Comparison of ENCODE assay signal across 31 cellular contexts in the genomic region with DNA sequence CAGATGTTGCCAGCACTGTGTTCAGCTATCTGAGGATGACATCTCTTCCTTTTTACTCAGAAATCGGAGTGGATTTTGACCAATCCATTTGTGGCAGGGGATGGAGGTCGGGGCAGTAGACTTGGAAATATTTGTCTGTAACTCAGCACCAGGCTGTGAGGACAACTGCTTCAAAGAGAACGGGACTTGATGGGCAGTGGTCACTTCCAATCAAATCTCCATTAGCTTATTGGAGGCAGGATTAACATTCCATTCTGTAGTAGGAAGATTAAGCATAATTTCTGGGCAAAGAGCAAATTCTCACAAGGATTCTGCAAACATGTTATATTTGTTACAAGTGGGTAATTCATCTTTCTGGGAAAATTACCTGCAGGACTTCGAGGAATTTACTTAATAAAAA. TPM values are rescaled to one million over a fixed set of nuclear protein-coding genes. Genes with fewer than 3 reads are reported as not detected.
DNase-seq lines count a peak whose midpoint lies in the region; ATAC-seq, FAIRE-seq and TF ChIP-seq lines count a peak whose summit lies in the region.
"Had no signal": no experiment of that assay in that cellular context is flagged by ENCODE, and none has a peak within 500 bp of the region (broad histone marks: within the 10 kb centered on the region; RNA-seq: fewer than 3 reads in every experiment).

No MANE protein-coding gene starts in this region.

- peaks cover 15% of the 10 kb centered on the region for H3F3A ChIP-seq in neural progenitor cell (ENCODE audit: low read depth)

- ATAC-seq in SK-N-SH treated with all-trans-retinoic acid at 6 μM for 48 hours = no peak
- ATAC-seq: left colon; stimulated activated naive CD8-positive, alpha-beta T cell treated with anti-CD3 and anti-CD28 coated beads, Interleukin-15, Interleukin-2, amounts not matched to agents 100 U/mL and 50 U/mL, for 24 hours had no signal

- H3K79me2 ChIP-seq in neural progenitor cell (ENCODE audit: low read depth) = no peaks in the 10 kb centered on the region

- peak overlapping the region; percentile 61 for H2AFZ ChIP-seq in neural progenitor cell (replicated peaks)

- H3K27me3 Mint-ChIP-seq in neural progenitor cell (ENCODE audit: insufficient read depth, low read depth) (peaks cover 8% of the 10 kb centered on the region), CD14-positive monocyte (ENCODE audit: low read depth in 3 of 3) (peaks cover 1 to 8% (median 7%) of the 10 kb centered on the region in 3 donors)

- H3K27ac Mint-ChIP-seq in neural progenitor cell = peak overlapping the region; percentile 62
- H3K27ac Mint-ChIP-seq in CD14-positive monocyte = no peak overlapping the region
- H3K27ac Mint-ChIP-seq: activated naive CD4-positive, alpha-beta T cell treated with anti-CD3 and anti-CD28 coated beads for 36 hours had no signal

- H3K4me3 Mint-ChIP-seq in neural progenitor cell (peak overlapping the region; percentile 8), CD14-positive monocyte (no peak overlapping the region)
- H3K4me3 Mint-ChIP-seq: activated naive CD4-positive, alpha-beta T cell treated with anti-CD3 and anti-CD28 coated beads for 36 hours; naive B cell had no signal

- H3K4me1 ChIP-seq in neural progenitor cell = peaks cover 36% of the 10 kb centered on the region
- H3K4me1 ChIP-seq in sigmoid colon = peaks cover 0 to 23% (median 13%) of the 10 kb centered on the region in 4 donors
- no peaks in the 10 kb centered on the region for H3K4me1 ChIP-seq in small intestine (ENCODE audit: control insufficient read depth in 2 of 2, insufficient read depth in 1 of 2, low read depth in 1 of 2, low read length in 1 of 2)
- H3K4me1 ChIP-seq: vagina had no signal

- H3K27ac ChIP-seq in neural progenitor cell = no peak overlapping the region
- H3K27ac ChIP-seq in sigmoid colon = no peak overlapping the region
- H3K27ac ChIP-seq in small intestine (ENCODE audit: low read depth in 1 of 2, low read length in 1 of 2) = no peak overlapping the region
- H3K27ac ChIP-seq: BLaER1 treated with 17β-estradiol and CSF1 and Interleukin-3, amounts not matched to agents 10 nM and 100 nM; thoracic aorta; vagina had no signal

- H3K27me3 ChIP-seq in H7 (ENCODE audit: control insufficient read depth, insufficient read depth, low read length) = no peaks in the 10 kb centered on the region
- no peaks in the 10 kb centered on the region for H3K27me3 ChIP-seq in neural progenitor cell
- H3K27me3 ChIP-seq in sigmoid colon = no peaks in the 10 kb centered on the region
- no peaks in the 10 kb centered on the region for H3K27me3 ChIP-seq in small intestine (ENCODE audit: control insufficient read depth in 2 of 2, insufficient read depth in 2 of 2, low read length in 2 of 2)
- H3K27me3 ChIP-seq: BLaER1 treated with 17β-estradiol and CSF1 and Interleukin-3, amounts not matched to agents 10 nM and 100 nM; vagina had no signal

- H3K4me1 Mint-ChIP-seq in neural progenitor cell (peaks cover 42% of the 10 kb centered on the region), CD14-positive monocyte (peaks cover 30% of the 10 kb centered on the region)
- H3K4me1 Mint-ChIP-seq: naive B cell had no signal

- H3K9ac ChIP-seq in neural progenitor cell = no peak overlapping the region
- H3K9ac ChIP-seq: BLaER1 treated with 17β-estradiol and CSF1 and Interleukin-3, amounts not matched to agents 10 nM and 100 nM had no signal

- peak overlapping the region; percentile 40 for H3K4me2 ChIP-seq in neural progenitor cell
- H3K4me2 ChIP-seq: BLaER1 treated with 17β-estradiol and CSF1 and Interleukin-3, amounts not matched to agents 10 nM and 100 nM had no signal

- no peak for TF ChIP-seq CTCF in fibroblast of mammary gland (conservative IDR thresholded peaks at IDR 0.05; ENCODE audit: control insufficient read depth, insufficient read depth, low read depth, low read length)
- no peak for TF ChIP-seq CTCF in neural progenitor cell (IDR thresholded peaks at IDR 0.05)
- no peak for TF ChIP-seq CTCF in CD14-positive monocyte (IDR thresholded peaks at IDR 0.05)
- TF ChIP-seq CTCF in sigmoid colon (IDR thresholded peaks at IDR 0.05) = no peak

- H3K4me3 ChIP-seq in H7 (ENCODE audit: insufficient read depth, low read depth, low read length) = no peak overlapping the region
- H3K4me3 ChIP-seq in fibroblast of mammary gland (ENCODE audit: control insufficient read depth, low read depth, low read length) = no peak overlapping the region
- H3K4me3 ChIP-seq in neural progenitor cell = no peak overlapping the region
- H3K4me3 ChIP-seq in sigmoid colon = no peak overlapping the region
- H3K4me3 ChIP-seq in small intestine (ENCODE audit: low read depth in 1 of 2, low read length in 2 of 2) = no peak overlapping the region
- H3K4me3 ChIP-seq: BLaER1 treated with 17β-estradiol and CSF1 and Interleukin-3, amounts not matched to agents 10 nM and 100 nM; thoracic aorta; vagina had no signal

- H3K9me3 ChIP-seq in neural progenitor cell (ENCODE audit: low read depth) = no peaks in the 10 kb centered on the region
- H3K9me3 ChIP-seq in sigmoid colon = no peaks in the 10 kb centered on the region
- no peaks in the 10 kb centered on the region for H3K9me3 ChIP-seq in small intestine (ENCODE audit: control insufficient read depth, low read depth)
- H3K9me3 ChIP-seq: BLaER1 treated with 17β-estradiol and CSF1 and Interleukin-3, amounts not matched to agents 10 nM and 100 nM; thoracic aorta; vagina had no signal

- no peak for TF ChIP-seq EP300 in sigmoid colon (IDR thresholded peaks at IDR 0.05)

- H3K36me3 ChIP-seq in H7 (replicated peaks; ENCODE audit: control insufficient read depth, insufficient read depth, low read length) (no peaks in the 10 kb centered on the region), neural progenitor cell (no peaks in the 10 kb centered on the region), sigmoid colon (no peaks in the 10 kb centered on the region), small intestine (ENCODE audit: control insufficient read depth in 2 of 2, insufficient read depth in 2 of 2, low read length in 2 of 2) (no peaks in the 10 kb centered on the region)
- H3K36me3 ChIP-seq: BLaER1 treated with 17β-estradiol and CSF1 and Interleukin-3, amounts not matched to agents 10 nM and 100 nM; thoracic aorta; vagina had no signal

- WGBS in sigmoid colon, 2 donors = 54 to 65% methylated on average over 4 of the region's 4 CpGs
- 42 to 49% (median 48%) methylated on average over 4 of the region's 4 CpGs for WGBS in small intestine, 3 donors

- intact Hi-C loops in CD14-positive monocyte (cut with micrococcal nuclease) = no loop called here
- intact Hi-C loops in sigmoid colon (cut with DNase I) = no loop called here

- H3K36me3 Mint-ChIP-seq in neural progenitor cell (no peaks in the 10 kb centered on the region), CD14-positive monocyte (no peaks in the 10 kb centered on the region)
- H3K36me3 Mint-ChIP-seq: naive B cell had no signal

- H4K20me1 ChIP-seq in neural progenitor cell (ENCODE audit: low read depth) = no peaks in the 10 kb centered on the region
- H4K20me1 ChIP-seq: BLaER1 treated with 17β-estradiol and CSF1 and Interleukin-3, amounts not matched to agents 10 nM and 100 nM had no signal

- no peak for FAIRE-seq in small intestine (lab: Jason Lieb, UNC)
- FAIRE-seq: D721Med, endothelial cell of umbilical vein had no signal

- no peaks in the 10 kb centered on the region for H3K9me3 Mint-ChIP-seq in neural progenitor cell
- peaks cover 0 to 8% (median 0%) of the 10 kb centered on the region in 7 donors for H3K9me3 Mint-ChIP-seq in CD14-positive monocyte
- H3K9me3 Mint-ChIP-seq: activated naive CD4-positive, alpha-beta T cell treated with anti-CD3 and anti-CD28 coated beads for 36 hours had no signal

- no peak for TF ChIP-seq POLR2A in sigmoid colon (IDR thresholded peaks at IDR 0.05)

- peak; percentile 78 for DNase-seq in H7
- DNase-seq in fibroblast of mammary gland (ENCODE audit: low read depth) = peak; percentile 25
- DNase-seq in neural progenitor cell (ENCODE audit: low spot score) = peak; percentile 80
- DNase-seq in CD14-positive monocyte (ENCODE audit: low spot score) = no peak
- no peak for DNase-seq in sigmoid colon
- DNase-seq in D341Med (ENCODE audit: low spot score) = no peak
- DNase-seq in small intestine = no peak
- DNase-seq: activated CD4-positive, alpha-beta T cell treated with anti-CD3 and anti-CD28 coated beads, Interleukin-2, amount 50 U/mL, for 1 hour; activated naive CD4-positive, alpha-beta T cell treated with anti-CD3 and anti-CD28 coated beads for 36 hours; amniotic stem cell; central memory CD4-positive, alpha-beta T cell; EL; Karpas-422; left colon; naive B cell; NCI-H187; NCI-H69; stimulated activated CD4-positive, alpha-beta T cell treated with anti-CD3 and anti-CD28 coated beads, Interleukin-12 subunit alpha, Interleukin-12 subunit beta, amount 100 ng/mL, for 4 hours; stimulated activated CD4-positive, alpha-beta T cell treated with anti-CD3 and anti-CD28 coated beads, Interleukin-4, amount 100 ng/mL, for 24 hours; stimulated activated naive CD8-positive, alpha-beta T cell treated with anti-CD3 and anti-CD28 coated beads, Interleukin-15, Interleukin-2, amounts not matched to agents 100 U/mL and 50 U/mL, for 24 hours had no signal

TF ChIP-seq in SK-N-SH treated with all-trans-retinoic acid at 6 μM for 48 hours, 23 proteins besides CTCF, POLR2A, EP300 and RAD21 (continues in another document):
- TF ChIP-seq, protein P1, sequence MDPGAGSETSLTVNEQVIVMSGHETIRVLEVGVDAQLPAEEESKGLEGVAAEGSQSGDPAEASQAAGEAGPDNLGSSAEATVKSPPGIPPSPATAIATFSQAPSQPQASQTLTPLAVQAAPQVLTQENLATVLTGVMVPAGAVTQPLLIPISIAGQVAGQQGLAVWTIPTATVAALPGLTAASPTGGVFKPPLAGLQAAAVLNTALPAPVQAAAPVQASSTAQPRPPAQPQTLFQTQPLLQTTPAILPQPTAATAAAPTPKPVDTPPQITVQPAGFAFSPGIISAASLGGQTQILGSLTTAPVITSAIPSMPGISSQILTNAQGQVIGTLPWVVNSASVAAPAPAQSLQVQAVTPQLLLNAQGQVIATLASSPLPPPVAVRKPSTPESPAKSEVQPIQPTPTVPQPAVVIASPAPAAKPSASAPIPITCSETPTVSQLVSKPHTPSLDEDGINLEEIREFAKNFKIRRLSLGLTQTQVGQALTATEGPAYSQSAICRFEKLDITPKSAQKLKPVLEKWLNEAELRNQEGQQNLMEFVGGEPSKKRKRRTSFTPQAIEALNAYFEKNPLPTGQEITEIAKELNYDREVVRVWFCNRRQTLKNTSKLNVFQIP (CRISPR knock-in tag; IDR thresholded peaks at IDR 0.05; ENCODE audit: borderline replicate concordance, low read depth) = no peak

RNA-seq across cellular contexts. Expression of a gene that starts 18.0 kb away (rescaled TPM):
- 744 and 864 TPM in 2 replicates for total RNA-seq in H7 (2014; rRNA removed; shearing (Covaris generic))
- total RNA-seq in neural progenitor cell (ENCODE audit: low replicate concordance) (320 and 454 TPM in 2 replicates), sigmoid colon (1 to 10 TPM; 2.1 to 8.2 (median 5.3) TPM)
- polyA plus RNA-seq in CD14-positive monocyte (not detected), sigmoid colon (1 to 10 TPM in 1 of 3 donors, not detected in 2; 3.3 TPM), small intestine (10 to 100 TPM in 1 of 3 donors, not detected in 2; 16.0 TPM)
- total RNA-seq: dermis microvascular lymphatic vessel endothelial cell, endothelial cell of umbilical vein, fibroblast of villous mesenchyme, HT1080, mesenteric fat pad, renal cortical epithelial cell, vagina had no signal

RNA-seq across cellular contexts. Expression of a gene that starts 58.7 kb away (rescaled TPM):
- 64.0 and 87.1 TPM in 2 replicates for total RNA-seq in H7 (2014; rRNA removed; shearing (Covaris generic))
- 76.0 and 78.4 TPM in 2 replicates for total RNA-seq in neural progenitor cell (ENCODE audit: low replicate concordance)
- 100 to 1,000 TPM in 1 of 2 donors, 10 to 100 TPM in 1; 88.0 to 123 TPM for polyA plus RNA-seq in CD14-positive monocyte
- 10 to 100 TPM; 43.2 to 58.2 (median 52.0) TPM for total RNA-seq in sigmoid colon
- polyA plus RNA-seq in sigmoid colon = 10 to 100 TPM; 50.4 to 81.1 (median 63.3) TPM
- 10 to 100 TPM; 45.9 to 68.0 (median 60.0) TPM for polyA plus RNA-seq in small intestine

Comparison
In these comparisons a context has a peak if more than half of its experiments do, and no peak if none do; other contexts are left out.
1. DNase-seq: peak in H7 (single experiment), fibroblast of mammary gland (single experiment) and neural progenitor cell (single experiment); none in CD14-positive monocyte (single experiment), sigmoid colon (single experiment), D341Med (single experiment) and small intestine (single experiment).
2. RNA of a gene that starts 18.0 kb away (total RNA-seq): 744 to 864 TPM in H7 and 320 to 454 TPM in neural progenitor cell; 2.1 to 8.2 TPM in sigmoid colon; every median in the first group is over 10 times any median in the second.